In genomic region chr10:113681533-113682470, GRCh38 we compare ENCODE assay signal across 8 cellular contexts. TPM values are rescaled to one million over a fixed set of nuclear protein-coding genes. Genes with fewer than 3 reads are reported as not detected.
DNase-seq lines count a peak whose midpoint lies in the region; ATAC-seq and TF ChIP-seq lines count a peak whose summit lies in the region.

No MANE protein-coding gene starts in this region.

- TF ChIP-seq CTCF in HEK293 (tag by site-specific recombination; IDR thresholded peaks at IDR 0.05): no peak
- TF ChIP-seq CTCF in OCI-LY3 (IDR thresholded peaks at IDR 0.05; ENCODE audit: low read depth, low read length): no peak

- no peak overlapping the region for H3K4me3 ChIP-seq in HEK293 (ENCODE audit: low read depth, low read length)
- peak overlapping the region; percentile 97 for H3K4me3 ChIP-seq in OCI-LY3 (ENCODE audit: low read length)

- peaks cover 6% of the 10 kb centered on the region; the same call in 1 of the 2 replicates for H3K27me3 ChIP-seq in OCI-LY3 (ENCODE audit: low read depth, low read length)

- no peaks in the 10 kb centered on the region for H3K79me2 ChIP-seq in OCI-LY3 (ENCODE audit: low read length)

- ATAC-seq in GM18858 (IDR thresholded peaks at IDR 0.05; ENCODE audit: unreplicated experiment) (peak; percentile 65), left colon (no peak)

- POLR2A ChIA-PET in HEK293 (lab: Yijun Ruan, JAX): no interaction called here

- peak; percentile 34 for DNase-seq in iris pigment epithelial cell (ENCODE audit: low read depth)
- no peak for DNase-seq in NK-92 treated with Interleukin-12 subunit alpha and Interleukin-12 subunit beta, amount 100 ng/mL, for 24 hours (lab: John Stamatoyannopoulos, UW)
- DNase-seq in NCI-H2081 (lab: John Stamatoyannopoulos, UW): no peak
- DNase-seq in left colon: no peak
- DNase-seq in NCI-H446 (lab: John Stamatoyannopoulos, UW): no peak

- H3K4me2 ChIP-seq in OCI-LY3 (ENCODE audit: low read length): peak overlapping the region; percentile 100

- H3K9me3 ChIP-seq in HEK293 (ENCODE audit: control insufficient read depth, insufficient read depth, low read depth, low read length) (peaks cover 3% of the 10 kb centered on the region; the same call in 1 of the 2 replicates), OCI-LY3 (ENCODE audit: insufficient read depth, low read length) (peaks cover 6% of the 10 kb centered on the region; the same call in 1 of the 2 replicates)

- peaks cover 13% of the 10 kb centered on the region for H4K20me1 ChIP-seq in OCI-LY3 (ENCODE audit: insufficient read depth, low read length)

- H3K9ac ChIP-seq in OCI-LY3 (ENCODE audit: low read length): no peak overlapping the region

- no peak overlapping the region for H3K27ac ChIP-seq in HEK293 (ENCODE audit: extremely low read depth, low read depth, low read length)
- H3K27ac ChIP-seq in OCI-LY3 (ENCODE audit: low read length): peak overlapping the region; percentile 21; the same call in 1 of the 2 replicates

- no peak overlapping the region for H2AFZ ChIP-seq in OCI-LY3 (ENCODE audit: low read depth, low read length)

- intact Hi-C loops in left colon (cut with DNase I, micrococcal nuclease): no loop called here

- H3K36me3 ChIP-seq in HEK293 (ENCODE audit: control insufficient read depth in 2 of 2, insufficient read depth in 1 of 2, low read length in 2 of 2) (peaks cover 3 to 6% of the 10 kb centered on the region in 2 experiments; a peak in 1 of 3 replicates), OCI-LY3 (replicated peaks; ENCODE audit: low read depth, low read length) (peaks cover 6% of the 10 kb centered on the region)

- peaks cover 5% of the 10 kb centered on the region; the same call in 1 of the 2 replicates for H3K4me1 ChIP-seq in HEK293 (ENCODE audit: control insufficient read depth, insufficient read depth, low read length)
- peaks cover 33% of the 10 kb centered on the region for H3K4me1 ChIP-seq in OCI-LY3 (ENCODE audit: low read length)

- CTCF ChIA-PET in HEK293 (lab: Yijun Ruan, JAX): no interaction called here

TF ChIP-seq in HEK293, 187 proteins besides CTCF, POLR2A, EP300 and RAD21:
- TF ChIP-seq ZNF660 (tag by site-specific recombination; IDR thresholded peaks at IDR 0.05) (peak; percentile 76; the same call in 1 of the 2 replicates), HIC1 (tag by site-specific recombination; IDR thresholded peaks at IDR 0.05) (no peak)
TF ChIP-seq in HEK293: peak in this region for 1.

RNA-seq across cellular contexts. Expression of gene CASP7, which starts 2.1 kb away (rescaled TPM):
- 100 to 1,000 TPM; 177 to 205 TPM for total RNA-seq in left colon

RNA-seq across cellular contexts. Expression of gene NRAP, which starts 18.0 kb away (rescaled TPM):
- under 1 TPM; 0.49 to 0.64 TPM for total RNA-seq in left colon
